ENCODE assay signal across 8 cellular contexts in genomic region chr15:83282859-83283812, GRCh38. TPM values are rescaled to one million over a fixed set of nuclear protein-coding genes. Genes with fewer than 3 reads are reported as not detected.
A peak's percentile ranks its signal among the peaks of the same experiment; 100 is the strongest.
DNase-seq lines count a peak whose midpoint lies in the region; ATAC-seq, FAIRE-seq and TF ChIP-seq lines count a peak whose summit lies in the region.

No MANE protein-coding gene starts in this region.

- POLR2A ChIA-PET in activated CD8-positive, alpha-beta T cell treated with anti-CD3 and anti-CD28 coated beads for 36 hours (lab: Charles Lee), result interaction anchor here (0.6 kb wide), 1 partner anchor 340 kb away, joined by 4 read pairs; no protein-coding TSS in a partner anchor

- FAIRE-seq in GM12892 (lab: Jason Lieb, UNC), result no peak

- H3K4me3 Mint-ChIP-seq in activated CD8-positive, alpha-beta T cell treated with anti-CD3 and anti-CD28 coated beads for 36 hours, result peak overlapping the region; percentile 39

- peak; percentile 10 for ATAC-seq in activated CD8-positive, alpha-beta T cell treated with anti-CD3 and anti-CD28 coated beads for 36 hours
- ATAC-seq in left cardiac atrium (peak; percentile 36 to 56), GM21526 (IDR thresholded peaks at IDR 0.05; ENCODE audit: low FRiP score, unreplicated experiment) (no peak)

- H3K27me3 Mint-ChIP-seq in activated CD8-positive, alpha-beta T cell treated with anti-CD3 and anti-CD28 coated beads for 36 hours, result peaks cover 62% of the 10 kb centered on the region

- no peak overlapping the region for H3K27ac ChIP-seq in sigmoid colon

- TF ChIP-seq POLR2A in sigmoid colon (IDR thresholded peaks at IDR 0.05) (no peak), GM12892 (IDR thresholded peaks at IDR 0.05; ENCODE audit: low read depth, low read length) (no peak)

- peaks cover 2% of the 10 kb centered on the region for H3K4me1 Mint-ChIP-seq in activated CD8-positive, alpha-beta T cell treated with anti-CD3 and anti-CD28 coated beads for 36 hours (ENCODE audit: low read depth)

- H3K9me3 Mint-ChIP-seq in activated CD8-positive, alpha-beta T cell treated with anti-CD3 and anti-CD28 coated beads for 36 hours, result no peaks in the 10 kb centered on the region

- no peaks in the 10 kb centered on the region for H3K9me3 ChIP-seq in sigmoid colon

- WGBS in sigmoid colon, 2 donors, result 4 to 7% methylated on average over 79 of the region's 79 CpGs

- peaks cover 0 to 19% (median 16%) of the 10 kb centered on the region in 4 donors for H3K4me1 ChIP-seq in sigmoid colon

- DNase-seq in GM20000 (ENCODE audit: low spot score), result peak; percentile 35
- no peak for DNase-seq in activated CD8-positive, alpha-beta T cell treated with anti-CD3 and anti-CD28 coated beads for 36 hours
- peak; percentile 50 for DNase-seq in left cardiac atrium
- no peak for DNase-seq in sigmoid colon
- no peak for DNase-seq in GM12892 (ENCODE audit: insufficient read length)
- DNase-seq in activated gamma-delta T cell treated with Interleukin-2 at 50 U/mL for 16 hours, result no peak
- no peak for DNase-seq in NCI-H2107 (lab: John Stamatoyannopoulos, UW)

- H3K36me3 ChIP-seq in sigmoid colon, result no peaks in the 10 kb centered on the region

- H3K36me3 Mint-ChIP-seq in activated CD8-positive, alpha-beta T cell treated with anti-CD3 and anti-CD28 coated beads for 36 hours (ENCODE audit: low read depth), result no peaks in the 10 kb centered on the region

- CTCF ChIA-PET in activated CD8-positive, alpha-beta T cell treated with anti-CD3 and anti-CD28 coated beads for 36 hours (lab: Charles Lee), result interaction anchor here (1.4 kb wide), 1 partner anchor 35 kb away, joined by 4 read pairs; no protein-coding TSS in a partner anchor

- intact Hi-C loops in activated CD8-positive, alpha-beta T cell treated with anti-CD3 and anti-CD28 coated beads for 36 hours (cut with micrococcal nuclease), result no loop called here
- intact Hi-C loops in left cardiac atrium (cut with DNase I), result no loop called here
- intact Hi-C loops in sigmoid colon (cut with DNase I), result no loop called here

- peak overlapping the region; percentile 16 to 50 (median 42) for H3K4me3 ChIP-seq in sigmoid colon

- H3K27me3 ChIP-seq in sigmoid colon, result peaks cover 17 to 75% (median 54%) of the 10 kb centered on the region in 3 donors

- no peak for TF ChIP-seq EP300 in sigmoid colon (IDR thresholded peaks at IDR 0.05)

- H3K27ac Mint-ChIP-seq in activated CD8-positive, alpha-beta T cell treated with anti-CD3 and anti-CD28 coated beads for 36 hours, result no peak overlapping the region

- no peak for TF ChIP-seq CTCF in GM20000 (IDR thresholded peaks at IDR 0.05; ENCODE audit: extremely low read depth, missing control alignments)
- TF ChIP-seq CTCF in activated CD8-positive, alpha-beta T cell treated with anti-CD3 and anti-CD28 coated beads for 36 hours (IDR thresholded peaks at IDR 0.05), result no peak
- no peak for TF ChIP-seq CTCF in sigmoid colon (IDR thresholded peaks at IDR 0.05)

RNA-seq across cellular contexts. Expression of gene BNC1, which starts 1.3 kb away (rescaled TPM):
- total RNA-seq in activated CD8-positive, alpha-beta T cell treated with anti-CD3 and anti-CD28 coated beads for 36 hours, result not detected
- total RNA-seq in left cardiac atrium, result 1 to 10 TPM; 2.4 to 3.0 TPM
- under 1 TPM in 3 of 4 donors, not detected in 1; 0.14 to 0.36 (median 0.28) TPM for total RNA-seq in sigmoid colon
- under 1 TPM in 2 of 3 donors, not detected in 1; under 0.01 to 0.06 TPM for polyA plus RNA-seq in sigmoid colon
- polyA plus RNA-seq in GM12892 (2012; ENCODE audit: missing spikeins), result not detected

Comparison
In these comparisons a context has a peak if more than half of its experiments do, and no peak if none do; other contexts are left out.
1. DNase-seq: peak in GM20000 (single experiment) and left cardiac atrium (single experiment); none in activated CD8-positive, alpha-beta T cell treated with anti-CD3 and anti-CD28 coated beads for 36 hours (single experiment), sigmoid colon (single experiment), GM12892 (single experiment), activated gamma-delta T cell treated with Interleukin-2 at 50 U/mL for 16 hours (single experiment) and NCI-H2107 (single experiment).